In the genomic region with DNA sequence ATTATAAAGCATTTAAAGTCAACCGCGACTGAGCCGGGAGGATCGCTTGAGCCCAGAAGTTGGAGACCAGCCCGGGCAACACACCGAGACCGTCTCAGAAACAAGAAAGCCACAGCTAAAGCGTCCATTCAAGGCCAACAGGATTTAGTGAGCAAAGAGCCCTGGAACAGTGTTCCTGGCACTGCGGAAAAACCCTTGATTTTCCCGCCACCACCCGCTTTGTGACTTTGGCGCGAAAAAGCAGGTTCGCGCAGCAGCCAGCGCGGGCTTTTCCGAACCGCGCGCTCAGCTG, we compare ENCODE assay signal across 1 cellular context.
TF ChIP-seq lines count a peak whose summit lies in the region.

No MANE protein-coding gene starts in this region.

TF ChIP-seq in K562, 482 proteins besides CTCF, POLR2A, EP300 and RAD21 (continued from another document):
- peak; percentile 98; the same call in 1 of the 2 replicates for TF ChIP-seq TFAP4 (CRISPR knock-in tag; IDR thresholded peaks at IDR 0.05; ENCODE audit: borderline replicate concordance)
- TF ChIP-seq L3MBTL2 (IDR thresholded peaks at IDR 0.05) = no peak
- TF ChIP-seq BDP1 (IDR thresholded peaks at IDR 0.05; ENCODE audit: insufficient read depth, insufficient read length) = no peak
- no peak for TF ChIP-seq PHF8 (IDR thresholded peaks at IDR 0.05; ENCODE audit: borderline replicate concordance, low read length)
- TF ChIP-seq ZNF511 (CRISPR knock-in tag; IDR thresholded peaks at IDR 0.05) = peak; percentile 100
- TF ChIP-seq NCOA1 (IDR thresholded peaks at IDR 0.05; ENCODE audit: low read depth) = no peak
- TF ChIP-seq NBN (IDR thresholded peaks at IDR 0.05; ENCODE audit: low read depth) = no peak
- no peak for TF ChIP-seq ZNF316 (IDR thresholded peaks at IDR 0.05)
- TF ChIP-seq CREM (IDR thresholded peaks at IDR 0.05; ENCODE audit: low read depth) = peak; percentile 50; the same call in 1 of the 2 replicates
- TF ChIP-seq, protein P1, sequence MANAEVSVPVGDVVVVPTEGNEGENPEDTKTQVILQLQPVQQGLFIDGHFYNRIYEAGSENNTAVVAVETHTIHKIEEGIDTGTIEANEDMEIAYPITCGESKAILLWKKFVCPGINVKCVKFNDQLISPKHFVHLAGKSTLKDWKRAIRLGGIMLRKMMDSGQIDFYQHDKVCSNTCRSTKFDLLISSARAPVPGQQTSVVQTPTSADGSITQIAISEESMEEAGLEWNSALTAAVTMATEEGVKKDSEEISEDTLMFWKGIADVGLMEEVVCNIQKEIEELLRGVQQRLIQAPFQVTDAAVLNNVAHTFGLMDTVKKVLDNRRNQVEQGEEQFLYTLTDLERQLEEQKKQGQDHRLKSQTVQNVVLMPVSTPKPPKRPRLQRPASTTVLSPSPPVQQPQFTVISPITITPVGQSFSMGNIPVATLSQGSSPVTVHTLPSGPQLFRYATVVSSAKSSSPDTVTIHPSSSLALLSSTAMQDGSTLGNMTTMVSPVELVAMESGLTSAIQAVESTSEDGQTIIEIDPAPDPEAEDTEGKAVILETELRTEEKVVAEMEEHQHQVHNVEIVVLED (CRISPR knock-in tag; IDR thresholded peaks at IDR 0.05) = no peak
- no peak for TF ChIP-seq ZNF695 (CRISPR knock-in tag; IDR thresholded peaks at IDR 0.05)
- TF ChIP-seq SMAD3 (CRISPR knock-in tag; conservative IDR thresholded peaks at IDR 0.05) = no peak
- TF ChIP-seq, protein P2, sequence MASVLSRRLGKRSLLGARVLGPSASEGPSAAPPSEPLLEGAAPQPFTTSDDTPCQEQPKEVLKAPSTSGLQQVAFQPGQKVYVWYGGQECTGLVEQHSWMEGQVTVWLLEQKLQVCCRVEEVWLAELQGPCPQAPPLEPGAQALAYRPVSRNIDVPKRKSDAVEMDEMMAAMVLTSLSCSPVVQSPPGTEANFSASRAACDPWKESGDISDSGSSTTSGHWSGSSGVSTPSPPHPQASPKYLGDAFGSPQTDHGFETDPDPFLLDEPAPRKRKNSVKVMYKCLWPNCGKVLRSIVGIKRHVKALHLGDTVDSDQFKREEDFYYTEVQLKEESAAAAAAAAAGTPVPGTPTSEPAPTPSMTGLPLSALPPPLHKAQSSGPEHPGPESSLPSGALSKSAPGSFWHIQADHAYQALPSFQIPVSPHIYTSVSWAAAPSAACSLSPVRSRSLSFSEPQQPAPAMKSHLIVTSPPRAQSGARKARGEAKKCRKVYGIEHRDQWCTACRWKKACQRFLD (CRISPR knock-in tag; IDR thresholded peaks at IDR 0.05) = no peak
- TF ChIP-seq SMAD4 (CRISPR knock-in tag; conservative IDR thresholded peaks at IDR 0.05) = no peak
- peak; percentile 32 to 79; a peak in 2 of 4 replicates for TF ChIP-seq SIN3A (IDR thresholded peaks at IDR 0.05; ENCODE audit: borderline replicate concordance in 2 of 2, control insufficient read depth in 1 of 2, low read depth in 2 of 2, low read length in 2 of 2)
- TF ChIP-seq GTF2A2 (tag; IDR thresholded peaks at IDR 0.05) = no peak
- no peak for TF ChIP-seq ZNF311 (CRISPR knock-in tag; IDR thresholded peaks at IDR 0.05)
- no peak for TF ChIP-seq MED1 (CRISPR knock-in tag; IDR thresholded peaks at IDR 0.05; ENCODE audit: borderline replicate concordance)
- no peak for TF ChIP-seq ARID3B (CRISPR knock-in tag; IDR thresholded peaks at IDR 0.05; ENCODE audit: borderline replicate concordance)
- no peak for TF ChIP-seq CHD4 (IDR thresholded peaks at IDR 0.05; ENCODE audit: insufficient read depth, insufficient replicate concordance, low read depth, low read length, poor library complexity, severe bottlenecking)
- no peak for TF ChIP-seq XRCC4 (IDR thresholded peaks at IDR 0.05; ENCODE audit: extremely low read depth, insufficient read depth, insufficient read length)
- TF ChIP-seq HMG20A (CRISPR knock-in tag; conservative IDR thresholded peaks at IDR 0.05) = no peak
- no peak for TF ChIP-seq RUNX1 (IDR thresholded peaks at IDR 0.05; ENCODE audit: low read depth)
- TF ChIP-seq ZNF584 (CRISPR knock-in tag; IDR thresholded peaks at IDR 0.05; ENCODE audit: low read depth) = no peak
